In genomic region chr10:3825244-3825643, GRCh38 we compare ENCODE assay signal across 10 cellular contexts. TPM values are rescaled to one million over a fixed set of nuclear protein-coding genes. Genes with fewer than 3 reads are reported as not detected.
A peak's percentile ranks its signal among the peaks of the same experiment; 100 is the strongest.
DNase-seq lines count a peak whose midpoint lies in the region; ATAC-seq lines count a peak whose summit lies in the region.
"Had no signal": no experiment of that assay in that cellular context is flagged by ENCODE, and none has a peak within 500 bp of the region (broad histone marks: within the 10 kb centered on the region; RNA-seq: fewer than 3 reads in every experiment).

No MANE protein-coding gene starts in this region.

- no peaks in the 10 kb centered on the region for H3K9me3 Mint-ChIP-seq in stimulated activated effector memory CD8-positive, alpha-beta T cell treated with anti-CD3 and anti-CD28 coated beads, Interleukin-12 subunit alpha, Interleukin-12 subunit beta, amount 100 ng/mL, for 72 hours

- peak overlapping the region; percentile 26 for H3K9ac ChIP-seq in adipocyte (ENCODE audit: low read length)

- ATAC-seq in right cardiac atrium: peak; percentile 9 to 20
- ATAC-seq in stimulated activated effector memory CD8-positive, alpha-beta T cell treated with anti-CD3 and anti-CD28 coated beads, Interleukin-12 subunit alpha, Interleukin-12 subunit beta, amount 100 ng/mL, for 72 hours: no peak
- ATAC-seq in HG02763 (IDR thresholded peaks at IDR 0.05; ENCODE audit: unreplicated experiment): no peak
- no peak for ATAC-seq in aorta (ENCODE audit: low FRiP score)

- H3K36me3 ChIP-seq in adipocyte (ENCODE audit: control insufficient read depth, insufficient read depth, low read length, severe bottlenecking) (no peaks in the 10 kb centered on the region), aorta (ENCODE audit: control insufficient read depth in 1 of 2, insufficient read depth in 2 of 2, low read length in 1 of 2) (no peaks in the 10 kb centered on the region)
- H3K36me3 ChIP-seq: adrenal gland had no signal

- peaks cover 29% of the 10 kb centered on the region for H3K4me1 ChIP-seq in adipocyte (ENCODE audit: control insufficient read depth, insufficient read depth, low read length)
- H3K4me1 ChIP-seq in right cardiac atrium (ENCODE audit: control insufficient read depth, insufficient read depth, low read length): peaks cover 2% of the 10 kb centered on the region
- peaks cover 2 to 4% of the 10 kb centered on the region in 2 donors for H3K4me1 ChIP-seq in aorta (ENCODE audit: control insufficient read depth in 1 of 2, insufficient read depth in 2 of 2, low read length in 2 of 2)

- DNase-seq in HT-29 (ENCODE audit: low spot score): peak; percentile 54
- peak; percentile 93 for DNase-seq in adipocyte (ENCODE audit: low read depth)
- peak in 1 of 3 donors; percentile 59 for DNase-seq in right cardiac atrium
- no peak for DNase-seq in stimulated activated effector memory CD8-positive, alpha-beta T cell treated with anti-CD3 and anti-CD28 coated beads, Interleukin-12 subunit alpha, Interleukin-12 subunit beta, amount 100 ng/mL, for 72 hours (ENCODE audit: low spot score in 2 of 2)
- DNase-seq in ACHN: no peak
- DNase-seq in activated CD8-positive, alpha-beta memory T cell treated with anti-CD3 and anti-CD28 coated beads, Interleukin-2, amount 50 U/mL, for 48 hours: no peak
- no peak for DNase-seq in aorta
- DNase-seq: adrenal gland, NCI-H2029 treated with DMSO at 0.1 percent for 48 hours had no signal

- peaks cover 39% of the 10 kb centered on the region for H3K4me1 Mint-ChIP-seq in stimulated activated effector memory CD8-positive, alpha-beta T cell treated with anti-CD3 and anti-CD28 coated beads, Interleukin-12 subunit alpha, Interleukin-12 subunit beta, amount 100 ng/mL, for 72 hours

- peak overlapping the region; percentile 20 for H3K27ac Mint-ChIP-seq in stimulated activated effector memory CD8-positive, alpha-beta T cell treated with anti-CD3 and anti-CD28 coated beads, Interleukin-12 subunit alpha, Interleukin-12 subunit beta, amount 100 ng/mL, for 72 hours

- intact Hi-C loops in right cardiac atrium (cut with DNase I) (no loop called here), aorta (cut with DNase I) (no loop called here)

- in situ Hi-C loops in ACHN (cut with HindIII; ENCODE audit: low pct_ligation_motif_present, low pct_unique_long_range_greater_than_20kb, low sequenced_read_pairs): no loop called here

- H3K27ac ChIP-seq in right cardiac atrium (ENCODE audit: low read length) (no peak overlapping the region), aorta (ENCODE audit: low read depth in 1 of 2, low read length in 2 of 2) (no peak overlapping the region)
- H3K27ac ChIP-seq: adrenal gland had no signal

- H3K4me3 ChIP-seq in adipocyte (ENCODE audit: low read length) (no peak overlapping the region), right cardiac atrium (ENCODE audit: low read length) (no peak overlapping the region), aorta (ENCODE audit: low read length in 2 of 2) (no peak overlapping the region)
- H3K4me3 ChIP-seq: adrenal gland had no signal

- peaks cover 5% of the 10 kb centered on the region for H3K36me3 Mint-ChIP-seq in stimulated activated effector memory CD8-positive, alpha-beta T cell treated with anti-CD3 and anti-CD28 coated beads, Interleukin-12 subunit alpha, Interleukin-12 subunit beta, amount 100 ng/mL, for 72 hours

- H3K27me3 ChIP-seq in adipocyte (replicated peaks; ENCODE audit: control insufficient read depth, insufficient read depth, low read length): no peaks in the 10 kb centered on the region
- no peaks in the 10 kb centered on the region for H3K27me3 ChIP-seq in right cardiac atrium (ENCODE audit: control insufficient read depth, insufficient read depth)
- H3K27me3 ChIP-seq in aorta (ENCODE audit: control insufficient read depth in 1 of 2, insufficient read depth in 2 of 2, low read length in 1 of 2): no peaks in the 10 kb centered on the region
- H3K27me3 ChIP-seq: adrenal gland had no signal

- WGBS in right cardiac atrium: 64% methylated on average over 6 of the region's 6 CpGs
- 57 to 58% methylated on average over 6 of the region's 6 CpGs for WGBS in aorta, 2 donors

- H3K9me3 ChIP-seq in adipocyte (ENCODE audit: control insufficient read depth, low read length) (no peaks in the 10 kb centered on the region), right cardiac atrium (ENCODE audit: control insufficient read depth, low read length) (no peaks in the 10 kb centered on the region), aorta (ENCODE audit: control insufficient read depth, low read length) (no peaks in the 10 kb centered on the region)
- H3K9me3 ChIP-seq: adrenal gland had no signal

- no peak overlapping the region for H3K4me3 Mint-ChIP-seq in stimulated activated effector memory CD8-positive, alpha-beta T cell treated with anti-CD3 and anti-CD28 coated beads, Interleukin-12 subunit alpha, Interleukin-12 subunit beta, amount 100 ng/mL, for 72 hours

RNA-seq across cellular contexts. Expression of gene KLF6, which starts 40.2 kb away (rescaled TPM):
- 155 and 182 TPM in 2 replicates for total RNA-seq in HT-29 (2014; rRNA removed; shearing (Covaris generic))
- total RNA-seq in right cardiac atrium: 10 to 100 TPM; 35.7 to 46.1 (median 39.9) TPM
- polyA plus RNA-seq in right cardiac atrium: 27.2 TPM
- total RNA-seq in aorta: 100 to 1,000 TPM; 171 to 384 TPM
- polyA plus RNA-seq in aorta: 100 to 1,000 TPM in 1 of 2 donors, 10 to 100 TPM in 1; 44.2 to 160 TPM

Comparison
In these comparisons a context has a peak if more than half of its experiments do, and no peak if none do; other contexts are left out.
1. DNase-seq: peak in HT-29 (single experiment) and adipocyte (single experiment); none in stimulated activated effector memory CD8-positive, alpha-beta T cell treated with anti-CD3 and anti-CD28 coated beads, Interleukin-12 subunit alpha, Interleukin-12 subunit beta, amount 100 ng/mL, for 72 hours (0 of 2), ACHN (single experiment), activated CD8-positive, alpha-beta memory T cell treated with anti-CD3 and anti-CD28 coated beads, Interleukin-2, amount 50 U/mL, for 48 hours (single experiment) and aorta (0 of 2).
2. ATAC-seq: peak in right cardiac atrium (2 of 2); none in stimulated activated effector memory CD8-positive, alpha-beta T cell treated with anti-CD3 and anti-CD28 coated beads, Interleukin-12 subunit alpha, Interleukin-12 subunit beta, amount 100 ng/mL, for 72 hours (single experiment), HG02763 (single experiment) and aorta (single experiment).